In genomic region chr5:61878471-61878870, GRCh38 we compare ENCODE assay signal across 19 cellular contexts.
A peak's percentile ranks its signal among the peaks of the same experiment; 100 is the strongest.
DNase-seq lines count a peak whose midpoint lies in the region; ATAC-seq and TF ChIP-seq lines count a peak whose summit lies in the region.
"Had no signal": no experiment of that assay in that cellular context is flagged by ENCODE, and none has a peak within 500 bp of the region (broad histone marks: within the 10 kb centered on the region; RNA-seq: fewer than 3 reads in every experiment).

No MANE protein-coding gene starts in this region.

- CTCF ChIA-PET in SK-N-SH (lab: Yijun Ruan, JAX) = interaction anchor here (0.6 kb wide), 1 partner anchor 547 kb away, joined by 3 read pairs; the partner anchor contains the start of gene ZSWIM6

- POLR2A ChIA-PET in SK-N-SH (lab: Yijun Ruan, JAX) = no interaction called here

- H3K4me3 ChIP-seq in SK-N-SH (ENCODE audit: low read depth in 2 of 2, low read length in 1 of 2) = no peak overlapping the region
- H3K4me3 ChIP-seq in epithelial cell of esophagus (ENCODE audit: low read length) = no peak overlapping the region
- H3K4me3 ChIP-seq in neural progenitor cell = no peak overlapping the region
- H3K4me3 ChIP-seq in heart right ventricle = no peak overlapping the region
- H3K4me3 ChIP-seq: A549, GM23248 had no signal

- TF ChIP-seq EP300 in SK-N-SH (IDR thresholded peaks at IDR 0.05; ENCODE audit: borderline replicate concordance in 1 of 2, low read depth in 1 of 2, low read length in 1 of 2) = no peak

- H3K36me3 Mint-ChIP-seq in neural progenitor cell = no peaks in the 10 kb centered on the region

- H3K4me1 Mint-ChIP-seq in neural progenitor cell = peaks cover 7% of the 10 kb centered on the region

- H3K27me3 ChIP-seq in SK-N-SH (ENCODE audit: insufficient read depth) = no peaks in the 10 kb centered on the region
- H3K27me3 ChIP-seq in neural progenitor cell = no peaks in the 10 kb centered on the region
- H3K27me3 ChIP-seq in heart right ventricle = peaks cover 0 to 5% (median 0%) of the 10 kb centered on the region in 7 donors

- H3K4me3 Mint-ChIP-seq in neural progenitor cell = no peak overlapping the region
- H3K4me3 Mint-ChIP-seq: CD4-positive, alpha-beta T cell had no signal

- intact Hi-C loops in left cardiac atrium (cut with DNase I) (no loop called here), heart right ventricle (cut with DNase I) (no loop called here)

- no peak overlapping the region for H3K4me2 ChIP-seq in SK-N-SH
- no peak overlapping the region for H3K4me2 ChIP-seq in neural progenitor cell
- H3K4me2 ChIP-seq: A549 had no signal

- H3K4me1 ChIP-seq in SK-N-SH (ENCODE audit: control insufficient read depth in 1 of 2, insufficient read depth in 2 of 2, low read depth in 1 of 2, low read length in 1 of 2) (peaks cover 0 to 4% of the 10 kb centered on the region in 2 experiments; a peak in 1 of 4 replicates), neural progenitor cell (no peaks in the 10 kb centered on the region), heart right ventricle (no peaks in the 10 kb centered on the region)
- H3K4me1 ChIP-seq: A549 had no signal

- H3K9me3 Mint-ChIP-seq in neural progenitor cell = peaks cover under 1% of the 10 kb centered on the region
- H3K9me3 Mint-ChIP-seq: CD4-positive, alpha-beta T cell had no signal

- H3K27ac ChIP-seq in SK-N-SH (ENCODE audit: low read depth in 2 of 2, low read length in 1 of 2) (peak overlapping the region in 1 of 2 experiments; percentile 11; a peak in 1 of 4 replicates), neural progenitor cell (no peak overlapping the region), heart right ventricle (no peak overlapping the region)
- H3K27ac ChIP-seq: 22Rv1, A549, C4-2B, GM23248, HL-60 had no signal

- H3K9me3 ChIP-seq in SK-N-SH (no peaks in the 10 kb centered on the region), neural progenitor cell (ENCODE audit: low read depth) (no peaks in the 10 kb centered on the region), heart right ventricle (no peaks in the 10 kb centered on the region)

- H4K20me1 ChIP-seq in SK-N-SH (ENCODE audit: insufficient read depth) = no peaks in the 10 kb centered on the region
- H4K20me1 ChIP-seq in neural progenitor cell (ENCODE audit: low read depth) = no peaks in the 10 kb centered on the region

- 67% methylated on average over 3 of the region's 3 CpGs for WGBS in SK-N-SH (ENCODE audit: low lambda C conversion rate)
- 92 to 94% methylated on average over 3 of the region's 3 CpGs for WGBS in heart right ventricle, 2 donors

- TF ChIP-seq CTCF in SK-N-SH (IDR thresholded peaks at IDR 0.05) = no peak
- TF ChIP-seq CTCF in epithelial cell of esophagus (IDR thresholded peaks at IDR 0.05; ENCODE audit: insufficient read depth, low read depth, low read length, missing control alignments) = no peak
- TF ChIP-seq CTCF in neural progenitor cell (IDR thresholded peaks at IDR 0.05) = no peak
- no peak for TF ChIP-seq CTCF in heart right ventricle (IDR thresholded peaks at IDR 0.05)

- H3K79me2 ChIP-seq in SK-N-SH (ENCODE audit: insufficient read depth) (no peaks in the 10 kb centered on the region), neural progenitor cell (ENCODE audit: low read depth) (no peaks in the 10 kb centered on the region)

- no peak overlapping the region for H3K9ac ChIP-seq in SK-N-SH
- H3K9ac ChIP-seq in neural progenitor cell = no peak overlapping the region
- H3K9ac ChIP-seq: GM23248 had no signal

- H3F3A ChIP-seq in SK-N-SH (replicated peaks; ENCODE audit: insufficient read depth) = no peaks in the 10 kb centered on the region
- no peaks in the 10 kb centered on the region for H3F3A ChIP-seq in neural progenitor cell (ENCODE audit: low read depth)

- H2AFZ ChIP-seq in SK-N-SH (ENCODE audit: low read depth) = no peak overlapping the region
- H2AFZ ChIP-seq in neural progenitor cell (replicated peaks) = no peak overlapping the region
- H2AFZ ChIP-seq: GM23248 had no signal

- ATAC-seq in SK-N-SH treated with all-trans-retinoic acid at 6 μM for 48 hours (no peak), left cardiac atrium (no peak), HG03108 (IDR thresholded peaks at IDR 0.05; ENCODE audit: unreplicated experiment) (no peak), heart right ventricle (no peak)
- ATAC-seq: A549 had no signal

- H3K36me3 ChIP-seq in SK-N-SH (replicated peaks in 1 of 2; ENCODE audit: control insufficient read depth in 1 of 2, insufficient read depth in 2 of 2, low read length in 1 of 2) (no peaks in the 10 kb centered on the region), neural progenitor cell (no peaks in the 10 kb centered on the region), heart right ventricle (no peaks in the 10 kb centered on the region)

- peak overlapping the region; percentile 70 for H3K27ac Mint-ChIP-seq in neural progenitor cell
- H3K27ac Mint-ChIP-seq: CD4-positive, alpha-beta T cell had no signal

- DNase-seq in SK-N-SH (peak; percentile 15), RPMI7951 (ENCODE audit: low read depth) (peak; percentile 20), epithelial cell of esophagus (ENCODE audit: low read depth) (peak; percentile 16), neural progenitor cell (ENCODE audit: low spot score) (no peak), left cardiac atrium (no peak), heart right ventricle (no peak)
- DNase-seq: AML-193; CD4-positive, alpha-beta T cell; DMS153; DMS79; GF-D8; GM23248; HCEC 1CT had no signal

- H3K9me2 ChIP-seq in SK-N-SH = no peaks in the 10 kb centered on the region

- no peak for TF ChIP-seq RAD21 in SK-N-SH (IDR thresholded peaks at IDR 0.05; ENCODE audit: low read length)

- no peaks in the 10 kb centered on the region for H3K27me3 Mint-ChIP-seq in neural progenitor cell (ENCODE audit: insufficient read depth, low read depth)

TF ChIP-seq in SK-N-SH, 30 proteins besides CTCF, POLR2A, EP300 and RAD21:
- TF ChIP-seq MEF2A (IDR thresholded peaks at IDR 0.05; ENCODE audit: borderline replicate concordance, low read depth) (no peak), NFIC (IDR thresholded peaks at IDR 0.05; ENCODE audit: borderline replicate concordance) (no peak), FOXM1 (IDR thresholded peaks at IDR 0.05; ENCODE audit: low read depth) (no peak), YY1 (IDR thresholded peaks at IDR 0.05; ENCODE audit: low read depth) (no peak), GABPA (IDR thresholded peaks at IDR 0.05; ENCODE audit: low read depth) (no peak), RFX5 (IDR thresholded peaks at IDR 0.05; ENCODE audit: low read length) (no peak), FOXJ3 (CRISPR knock-in tag; IDR thresholded peaks at IDR 0.05) (0 out of 2 replicates have a peak, but pooled peaks have one; percentile 13), USF2 (IDR thresholded peaks at IDR 0.05; ENCODE audit: borderline replicate concordance, low read depth, low read length) (no peak)

TF ChIP-seq in SK-N-SH treated with all-trans-retinoic acid at 6 μM for 48 hours, 23 proteins besides CTCF, POLR2A, EP300 and RAD21 (continues in another document):
- TF ChIP-seq TOX (CRISPR knock-in tag; IDR thresholded peaks at IDR 0.05; ENCODE audit: borderline replicate concordance) = no peak
- TF ChIP-seq ZFP3 (CRISPR knock-in tag; IDR thresholded peaks at IDR 0.05) = no peak
- TF ChIP-seq, protein P1, sequence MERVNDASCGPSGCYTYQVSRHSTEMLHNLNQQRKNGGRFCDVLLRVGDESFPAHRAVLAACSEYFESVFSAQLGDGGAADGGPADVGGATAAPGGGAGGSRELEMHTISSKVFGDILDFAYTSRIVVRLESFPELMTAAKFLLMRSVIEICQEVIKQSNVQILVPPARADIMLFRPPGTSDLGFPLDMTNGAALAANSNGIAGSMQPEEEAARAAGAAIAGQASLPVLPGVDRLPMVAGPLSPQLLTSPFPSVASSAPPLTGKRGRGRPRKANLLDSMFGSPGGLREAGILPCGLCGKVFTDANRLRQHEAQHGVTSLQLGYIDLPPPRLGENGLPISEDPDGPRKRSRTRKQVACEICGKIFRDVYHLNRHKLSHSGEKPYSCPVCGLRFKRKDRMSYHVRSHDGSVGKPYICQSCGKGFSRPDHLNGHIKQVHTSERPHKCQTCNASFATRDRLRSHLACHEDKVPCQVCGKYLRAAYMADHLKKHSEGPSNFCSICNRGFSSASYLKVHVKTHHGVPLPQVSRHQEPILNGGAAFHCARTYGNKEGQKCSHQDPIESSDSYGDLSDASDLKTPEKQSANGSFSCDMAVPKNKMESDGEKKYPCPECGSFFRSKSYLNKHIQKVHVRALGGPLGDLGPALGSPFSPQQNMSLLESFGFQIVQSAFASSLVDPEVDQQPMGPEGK (CRISPR knock-in tag; IDR thresholded peaks at IDR 0.05; ENCODE audit: borderline replicate concordance) = no peak
- no peak for TF ChIP-seq TCF4 (CRISPR knock-in tag; IDR thresholded peaks at IDR 0.05; ENCODE audit: borderline replicate concordance)
- TF ChIP-seq SNAI2 (CRISPR knock-in tag; IDR thresholded peaks at IDR 0.05) = no peak
- no peak for TF ChIP-seq POU6F1 (CRISPR knock-in tag; IDR thresholded peaks at IDR 0.05; ENCODE audit: borderline replicate concordance, low read depth)
- no peak for TF ChIP-seq ZNF70 (CRISPR knock-in tag; IDR thresholded peaks at IDR 0.05)

Comparison
In these comparisons a context has a peak if more than half of its experiments do, and no peak if none do; other contexts are left out.
1. DNase-seq: peak in SK-N-SH (single experiment), RPMI7951 (single experiment) and epithelial cell of esophagus (single experiment); none in neural progenitor cell (single experiment), left cardiac atrium (single experiment) and heart right ventricle (0 of 2).